ENCODE assay signal across 17 cellular contexts in genomic region chr13:30881191-30881651, GRCh38. TPM values are rescaled to one million over a fixed set of nuclear protein-coding genes. Genes with fewer than 3 reads are reported as not detected.
A peak's percentile ranks its signal among the peaks of the same experiment; 100 is the strongest.
DNase-seq lines count a peak whose midpoint lies in the region; ATAC-seq and TF ChIP-seq lines count a peak whose summit lies in the region.
"Had no signal": no experiment of that assay in that cellular context is flagged by ENCODE, and none has a peak within 500 bp of the region (broad histone marks: within the 10 kb centered on the region; RNA-seq: fewer than 3 reads in every experiment).

No MANE protein-coding gene starts in this region.

- no peak overlapping the region for H3K4me3 ChIP-seq in brain microvascular endothelial cell (ENCODE audit: low read depth, low read length)
- no peak overlapping the region for H3K4me3 ChIP-seq in parathyroid adenoma (ENCODE audit: low read depth, low read length)
- no peak overlapping the region for H3K4me3 ChIP-seq in uterus

- TF ChIP-seq POLR2A in uterus (IDR thresholded peaks at IDR 0.05): no peak

- DNase-seq in brain microvascular endothelial cell (no peak), left ventricle myocardium superior (peak; percentile 60), uterus (peak; percentile 46 to 72), iPS-NIHi11 (ENCODE audit: low spot score) (no peak)
- DNase-seq: activated CD4-positive, alpha-beta T cell treated with anti-CD3 and anti-CD28 coated beads, Interleukin-2, amount 10 ng/mL, durations not matched to agents 7 days and 5 days; GF-D8; hypothalamus; NCI-H1694 treated with DMSO at 0.1 percent for 48 hours; NCI-H774; stimulated activated naive CD4-positive, alpha-beta T cell had no signal

- no peaks in the 10 kb centered on the region for H3K4me1 ChIP-seq in parathyroid adenoma
- peaks cover 6 to 10% of the 10 kb centered on the region in 2 donors for H3K4me1 ChIP-seq in uterus

- no peaks in the 10 kb centered on the region for H3K27me3 ChIP-seq in brain microvascular endothelial cell (replicated peaks)
- H3K27me3 ChIP-seq in parathyroid adenoma (ENCODE audit: control insufficient read depth, insufficient read depth, low read length): no peaks in the 10 kb centered on the region
- H3K27me3 ChIP-seq in uterus: no peaks in the 10 kb centered on the region

- TF ChIP-seq CTCF in brain microvascular endothelial cell (IDR thresholded peaks at IDR 0.05; ENCODE audit: low read depth, low read length, missing control alignments) (no peak), parathyroid adenoma (IDR thresholded peaks at IDR 0.05) (no peak), uterus (IDR thresholded peaks at IDR 0.05) (no peak)

- H3K9me3 ChIP-seq in parathyroid adenoma (ENCODE audit: control insufficient read depth, low read length) (no peaks in the 10 kb centered on the region), uterus (no peaks in the 10 kb centered on the region)

- H3K4me2 ChIP-seq in parathyroid adenoma (ENCODE audit: low read length): no peak overlapping the region

- peak overlapping the region; percentile 81 for H3K27ac ChIP-seq in brain microvascular endothelial cell
- H3K27ac ChIP-seq in parathyroid adenoma: peak overlapping the region; percentile 19
- H3K27ac ChIP-seq in uterus: peak overlapping the region; percentile 70 to 74
- H3K27ac ChIP-seq: RWPE1 had no signal

- in situ Hi-C loops in brain microvascular endothelial cell (cut with HindIII; ENCODE audit: low pct_ligation_motif_present, low sequenced_read_pairs): no loop called here

- intact Hi-C loops in left ventricle myocardium superior (cut with micrococcal nuclease): no loop called here
- intact Hi-C loops in uterus (cut with DNase I; ENCODE audit: low total_unique reads): no loop called here

- no peak overlapping the region for H2AFZ ChIP-seq in parathyroid adenoma

- ATAC-seq in left ventricle myocardium superior (peak; percentile 85), HG02763 (IDR thresholded peaks at IDR 0.05; ENCODE audit: unreplicated experiment) (no peak), HG03095 (IDR thresholded peaks at IDR 0.05; ENCODE audit: unreplicated experiment) (no peak)

- no peaks in the 10 kb centered on the region for H3K79me2 ChIP-seq in parathyroid adenoma

- H3K9ac ChIP-seq in parathyroid adenoma: no peak overlapping the region

- H3K36me3 ChIP-seq in brain microvascular endothelial cell (replicated peaks) (no peaks in the 10 kb centered on the region), parathyroid adenoma (ENCODE audit: control insufficient read depth, insufficient read depth, low read length) (no peaks in the 10 kb centered on the region), uterus (no peaks in the 10 kb centered on the region)

RNA-seq across cellular contexts. Expression of gene MEDAG, which starts 24.9 kb away (rescaled TPM):
- total RNA-seq in left ventricle myocardium superior (4.2 TPM), uterus (10 to 100 TPM; 16.5 to 45.9 (median 19.1) TPM)
- total RNA-seq: activated CD4-positive, alpha-beta T cell treated with anti-CD3 and anti-CD28 coated beads, Interleukin-2, amount 10 ng/mL, durations not matched to agents 7 days and 5 days; progenitor cell of endocrine pancreas had no signal

RNA-seq across cellular contexts. Expression of gene TEX26, which starts 51.2 kb away (rescaled TPM):
- total RNA-seq in left ventricle myocardium superior (not detected), uterus (1 to 10 TPM in 1 of 4 donors, not detected in 3; 1.2 TPM)
- total RNA-seq: activated CD4-positive, alpha-beta T cell treated with anti-CD3 and anti-CD28 coated beads, Interleukin-2, amount 10 ng/mL, durations not matched to agents 7 days and 5 days; H1; LHCN-M2; progenitor cell of endocrine pancreas had no signal

Comparison
In these comparisons a context has a peak if more than half of its experiments do, and no peak if none do; other contexts are left out.
1. DNase-seq: peak in left ventricle myocardium superior (single experiment) and uterus (2 of 2); none in brain microvascular endothelial cell (single experiment) and iPS-NIHi11 (single experiment).
2. H3K27ac ChIP-seq: peak in every context shown above with its lines; median percentile 81 in brain microvascular endothelial cell; 72 in uterus; 19 in parathyroid adenoma.